1 cellular context compared by ENCODE assay signal in genomic region chr10:34809796-34810195, GRCh38.
TF ChIP-seq lines count a peak whose summit lies in the region.

No MANE protein-coding gene starts in this region.

TF ChIP-seq in GM12878, 131 proteins besides CTCF, POLR2A, EP300 and RAD21:
- TF ChIP-seq ZNF274 (IDR thresholded peaks at IDR 0.05; ENCODE audit: insufficient read depth, insufficient read length) = no peak
- TF ChIP-seq MEF2A (IDR thresholded peaks at IDR 0.05; ENCODE audit: insufficient read depth, low read depth, low read length) = no peak
- TF ChIP-seq ZBTB11 (CRISPR knock-in tag; IDR thresholded peaks at IDR 0.05) = no peak
- TF ChIP-seq POU2F2 (IDR thresholded peaks at IDR 0.05; ENCODE audit: borderline replicate concordance, low read depth, low read length) = no peak
